Comparison of ENCODE assay signal across 14 cellular contexts in genomic region chr5:39203291-39203922, GRCh38. TPM values are rescaled to one million over a fixed set of nuclear protein-coding genes. Genes with fewer than 3 reads are reported as not detected.
DNase-seq lines count a peak whose midpoint lies in the region; ATAC-seq and TF ChIP-seq lines count a peak whose summit lies in the region.
"Had no signal": no experiment of that assay in that cellular context is flagged by ENCODE, and none has a peak within 500 bp of the region (broad histone marks: within the 10 kb centered on the region; RNA-seq: fewer than 3 reads in every experiment).

No MANE protein-coding gene starts in this region.

- TF ChIP-seq EP300 in stomach (IDR thresholded peaks at IDR 0.05) = no peak

- DNase-seq in activated T-cell treated with anti-CD3 and anti-CD28 coated beads, Interleukin-2, amount 50 U/mL, for 4 hours = no peak
- DNase-seq in activated T-cell treated with anti-CD3 and anti-CD28 coated beads, Interleukin-2, amount 50 U/mL, for 48 hours = no peak
- no peak for DNase-seq in effector memory CD4-positive, alpha-beta T cell
- DNase-seq in stomach (no peak), CD1c-positive myeloid dendritic cell (ENCODE audit: extremely low spot score) (no peak), hepatocyte (ENCODE audit: low spot score) (no peak), A673 (ENCODE audit: low spot score) (no peak)
- DNase-seq: activated gamma-delta T cell treated with Interleukin-2 at 50 U/mL for 16 hours, NCI-H2029 treated with DMSO at 0.1 percent for 48 hours, NCI-H69, RPMI8226 had no signal

- CTCF ChIA-PET in A673 (lab: Charles Lee) = no interaction called here

- H3K79me2 ChIP-seq in hepatocyte = no peaks in the 10 kb centered on the region

- BruUV-seq in A673 (replicated peaks; lab: Mats Ljungman, UMichigan) = no TSS peak

- peak overlapping the region; percentile 91 for H3K4me3 Mint-ChIP-seq in activated T-cell treated with anti-CD3 and anti-CD28 coated beads, Interleukin-2, amount 50 U/mL, for 4 hours
- H3K4me3 Mint-ChIP-seq in T-helper 1 cell treated with Interleukin-12 subunit alpha and Interleukin-12 subunit beta and Interleukin-4 antibody, amounts not matched to agents 30 μg/mL and 1 μg/mL, for 36 hours = peak overlapping the region; percentile 93

- H2AFZ ChIP-seq in hepatocyte = no peak overlapping the region

- H3K9me3 Mint-ChIP-seq in activated T-cell treated with anti-CD3 and anti-CD28 coated beads, Interleukin-2, amount 50 U/mL, for 4 hours = no peaks in the 10 kb centered on the region
- H3K9me3 Mint-ChIP-seq in T-helper 1 cell treated with Interleukin-12 subunit alpha and Interleukin-12 subunit beta and Interleukin-4 antibody, amounts not matched to agents 30 μg/mL and 1 μg/mL, for 36 hours = no peaks in the 10 kb centered on the region

- no peaks in the 10 kb centered on the region for H3K9me2 ChIP-seq in hepatocyte (replicated peaks; ENCODE audit: insufficient read depth)

- peak overlapping the region; percentile 58 for H3K4me3 ChIP-seq in effector memory CD4-positive, alpha-beta T cell (ENCODE audit: insufficient read depth, low read depth, low read length, poor library complexity, severe bottlenecking)
- H3K4me3 ChIP-seq in stomach = peak overlapping the region in 1 of 4 donors; percentile 12
- H3K4me3 ChIP-seq in hepatocyte = no peak overlapping the region
- no peak overlapping the region for H3K4me3 ChIP-seq in A673 (ENCODE audit: low read depth, low read length, poor library complexity, severe bottlenecking)
- H3K4me3 ChIP-seq: thoracic aorta had no signal

- no peak for ATAC-seq in activated T-cell treated with anti-CD3 and anti-CD28 coated beads, Interleukin-2, amount 50 U/mL, for 4 hours
- ATAC-seq: left lobe of liver had no signal

- peak overlapping the region; percentile 90 for H3K27ac ChIP-seq in effector memory CD4-positive, alpha-beta T cell (ENCODE audit: insufficient read depth, low read length, poor library complexity, severe bottlenecking)
- peak overlapping the region in 4 of 5 donors; percentile 26 to 72 (median 50) for H3K27ac ChIP-seq in stomach
- H3K27ac ChIP-seq in hepatocyte = no peak overlapping the region
- H3K27ac ChIP-seq in A673 (ENCODE audit: low read depth, low read length, poor library complexity, severe bottlenecking) = no peak overlapping the region
- H3K27ac ChIP-seq: thoracic aorta had no signal

- H3K4me1 Mint-ChIP-seq in activated T-cell treated with anti-CD3 and anti-CD28 coated beads, Interleukin-2, amount 50 U/mL, for 4 hours (ENCODE audit: low read depth) = peaks cover 53% of the 10 kb centered on the region
- H3K4me1 Mint-ChIP-seq in T-helper 1 cell treated with Interleukin-12 subunit alpha and Interleukin-12 subunit beta and Interleukin-4 antibody, amounts not matched to agents 30 μg/mL and 1 μg/mL, for 36 hours (ENCODE audit: low read depth) = peaks cover 46% of the 10 kb centered on the region

- peaks cover 42% of the 10 kb centered on the region for H3K4me1 ChIP-seq in effector memory CD4-positive, alpha-beta T cell (ENCODE audit: control insufficient read depth, insufficient read depth, low read length, poor library complexity, severe bottlenecking)
- H3K4me1 ChIP-seq in stomach (peaks cover 0 to 5% (median 0%) of the 10 kb centered on the region in 4 donors), hepatocyte (ENCODE audit: insufficient read depth) (peaks cover 2% of the 10 kb centered on the region), A673 (ENCODE audit: insufficient read depth, low read length, poor library complexity, severe bottlenecking) (no peaks in the 10 kb centered on the region)

- H3K36me3 ChIP-seq in effector memory CD4-positive, alpha-beta T cell (ENCODE audit: control insufficient read depth, insufficient read depth, low read length) = no peaks in the 10 kb centered on the region
- H3K36me3 ChIP-seq in stomach (no peaks in the 10 kb centered on the region), hepatocyte (replicated peaks; ENCODE audit: insufficient read depth, low read depth) (no peaks in the 10 kb centered on the region), A673 (ENCODE audit: insufficient read depth, low read length, poor library complexity, severe bottlenecking) (no peaks in the 10 kb centered on the region)
- H3K36me3 ChIP-seq: thoracic aorta had no signal

- TF ChIP-seq CTCF in stomach (IDR thresholded peaks at IDR 0.05) = no peak
- no peak for TF ChIP-seq CTCF in hepatocyte (IDR thresholded peaks at IDR 0.05; ENCODE audit: poor library complexity)
- no peak for TF ChIP-seq CTCF in A673 (conservative IDR thresholded peaks at IDR 0.05; ENCODE audit: low read depth, low read length)

- H3K4me2 ChIP-seq in hepatocyte = no peak overlapping the region

- no peaks in the 10 kb centered on the region for H3K27me3 ChIP-seq in effector memory CD4-positive, alpha-beta T cell (replicated peaks; ENCODE audit: control insufficient read depth, insufficient read depth, low read length, poor library complexity, severe bottlenecking)
- H3K27me3 ChIP-seq in stomach (no peaks in the 10 kb centered on the region), hepatocyte (no peaks in the 10 kb centered on the region), A673 (replicated peaks; ENCODE audit: insufficient read depth, low read depth, low read length, poor library complexity) (no peaks in the 10 kb centered on the region)

- POLR2A ChIA-PET in A673 (lab: Charles Lee; ENCODE audit: low non-redundant PET) = no interaction called here

- 53 to 79% (median 72%) methylated on average over 1 of the region's 1 CpG for WGBS in stomach, 5 donors
- WGBS in hepatocyte (ENCODE audit: low lambda C conversion rate, missing lambda C conversion rate) = 85% methylated on average over 1 of the region's 1 CpG

- peaks cover 1% of the 10 kb centered on the region for H3K36me3 Mint-ChIP-seq in activated T-cell treated with anti-CD3 and anti-CD28 coated beads, Interleukin-2, amount 50 U/mL, for 4 hours (ENCODE audit: insufficient read depth)
- H3K36me3 Mint-ChIP-seq in T-helper 1 cell treated with Interleukin-12 subunit alpha and Interleukin-12 subunit beta and Interleukin-4 antibody, amounts not matched to agents 30 μg/mL and 1 μg/mL, for 36 hours (ENCODE audit: low read depth) = peaks cover 27% of the 10 kb centered on the region

- no peaks in the 10 kb centered on the region for H3K27me3 Mint-ChIP-seq in activated T-cell treated with anti-CD3 and anti-CD28 coated beads, Interleukin-2, amount 50 U/mL, for 4 hours (ENCODE audit: low read depth)
- no peaks in the 10 kb centered on the region for H3K27me3 Mint-ChIP-seq in T-helper 1 cell treated with Interleukin-12 subunit alpha and Interleukin-12 subunit beta and Interleukin-4 antibody, amounts not matched to agents 30 μg/mL and 1 μg/mL, for 36 hours (ENCODE audit: low read depth)

- peak overlapping the region; percentile 94 for H3K27ac Mint-ChIP-seq in T-helper 1 cell treated with Interleukin-12 subunit alpha and Interleukin-12 subunit beta and Interleukin-4 antibody, amounts not matched to agents 30 μg/mL and 1 μg/mL, for 36 hours

- intact Hi-C loops in stomach (cut with DNase I; ENCODE audit: low total_unique reads) = no loop called here
- intact Hi-C loops in A673 (cut with micrococcal nuclease; ENCODE audit: unreplicated experiment) = no loop called here

- no peak for TF ChIP-seq POLR2A in stomach (IDR thresholded peaks at IDR 0.05)

- no peaks in the 10 kb centered on the region for H3K9me3 ChIP-seq in effector memory CD4-positive, alpha-beta T cell (ENCODE audit: control insufficient read depth, low read length)
- no peaks in the 10 kb centered on the region for H3K9me3 ChIP-seq in stomach
- no peaks in the 10 kb centered on the region for H3K9me3 ChIP-seq in hepatocyte (ENCODE audit: low read depth)
- no peaks in the 10 kb centered on the region for H3K9me3 ChIP-seq in A673 (ENCODE audit: low read depth, low read length, poor library complexity, severe bottlenecking)
- H3K9me3 ChIP-seq: thoracic aorta had no signal

- H4K20me1 ChIP-seq in hepatocyte (ENCODE audit: insufficient read depth, poor library complexity, severe bottlenecking) = no peaks in the 10 kb centered on the region

RNA-seq across cellular contexts. Expression of gene FYB1, which starts 16.0 kb away (rescaled TPM):
- total RNA-seq in activated T-cell treated with anti-CD3 and anti-CD28 coated beads, Interleukin-2, amount 50 U/mL, for 4 hours = 10 to 100 TPM; 33.4 to 39.0 (median 37.9) TPM
- total RNA-seq in stomach (10 to 100 TPM in 2 of 5 donors, 1 to 10 TPM in 3; 3.5 to 22.9 (median 9.2) TPM), hepatocyte (2.4 and 2.6 TPM in 2 replicates), A673 (2021) (not detected in 2 replicates)
- polyA plus RNA-seq in stomach (1 to 10 TPM; 2.0 to 4.7 (median 2.4) TPM), hepatocyte (1.1 and 1.2 TPM in 2 replicates)

Comparison
In these comparisons a context has a peak if more than half of its experiments do, and no peak if none do; other contexts are left out.
1. H3K27ac ChIP-seq: peak in effector memory CD4-positive, alpha-beta T cell (single experiment) and stomach (4 of 5); none in hepatocyte (single experiment) and A673 (single experiment).